ENCODE assay signal across 12 cellular contexts in the genomic region with DNA sequence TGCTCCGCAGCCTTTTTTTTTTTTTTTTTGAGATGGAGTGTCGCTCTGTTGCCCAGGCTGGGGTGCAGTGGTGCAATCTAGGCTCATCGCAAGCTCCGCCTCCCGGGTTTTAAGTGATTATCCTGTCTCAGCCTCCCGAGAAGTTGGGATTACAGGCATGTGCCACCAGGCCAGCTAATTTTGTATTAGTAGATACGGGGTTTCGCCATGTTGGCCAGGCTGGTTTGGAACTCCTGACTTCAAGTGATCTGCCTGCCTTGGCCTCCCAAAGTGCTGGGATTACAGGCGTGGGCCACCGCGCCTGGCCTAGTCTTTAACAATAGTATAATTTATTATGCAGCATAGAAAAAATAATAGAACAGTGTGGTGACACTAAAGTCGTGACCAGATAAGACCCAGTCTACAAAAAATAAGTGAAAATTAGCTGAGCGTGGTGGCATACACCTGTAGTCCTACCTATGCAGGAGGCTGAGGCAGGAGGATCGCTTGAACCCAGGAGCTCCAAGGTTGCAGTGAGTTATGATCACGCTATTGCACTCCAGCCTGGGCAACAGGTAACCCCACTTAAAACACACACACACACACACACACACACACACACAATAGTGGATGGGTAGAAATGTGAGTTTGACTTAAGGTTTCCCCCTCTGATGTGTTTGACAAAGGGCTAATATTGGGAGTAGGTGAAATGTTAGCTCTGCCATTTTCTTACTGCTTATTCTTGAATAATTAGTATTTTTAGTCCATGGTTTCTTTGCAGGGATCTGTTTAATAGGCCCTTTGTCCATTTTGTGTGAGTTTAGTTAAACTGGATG. TPM values are rescaled to one million over a fixed set of nuclear protein-coding genes. Genes with fewer than 3 reads are reported as not detected.
DNase-seq lines count a peak whose midpoint lies in the region; ATAC-seq and TF ChIP-seq lines count a peak whose summit lies in the region.
"Had no signal": no experiment of that assay in that cellular context is flagged by ENCODE, and none has a peak within 500 bp of the region (broad histone marks: within the 10 kb centered on the region; RNA-seq: fewer than 3 reads in every experiment).

No MANE protein-coding gene starts in this region.

- H3K27ac Mint-ChIP-seq in activated T-cell treated with anti-CD3 and anti-CD28 coated beads, Interleukin-2, amount 50 U/mL, for 72 hours = no peak overlapping the region
- peak overlapping the region; percentile 19 to 63 for H3K27ac Mint-ChIP-seq in stimulated activated naive CD8-positive, alpha-beta T cell treated with anti-CD3 and anti-CD28 coated beads, Interleukin-15, amount 100 ng/mL, for 72 hours

- H3K27me3 ChIP-seq in brain microvascular endothelial cell (replicated peaks) = no peaks in the 10 kb centered on the region
- H3K27me3 ChIP-seq: MG63 had no signal

- no peak for ATAC-seq in activated T-cell treated with anti-CD3 and anti-CD28 coated beads, Interleukin-2, amount 50 U/mL, for 72 hours (replicated peaks in 1 of 2)
- no peak for ATAC-seq in stimulated activated naive CD8-positive, alpha-beta T cell treated with anti-CD3 and anti-CD28 coated beads, Interleukin-15, amount 100 ng/mL, for 72 hours
- ATAC-seq in GM18498 (IDR thresholded peaks at IDR 0.05; ENCODE audit: unreplicated experiment) = no peak
- ATAC-seq: left ventricle myocardium superior had no signal

- in situ Hi-C loops in brain microvascular endothelial cell (cut with HindIII; ENCODE audit: low pct_ligation_motif_present, low sequenced_read_pairs) = no loop called here

- H3K4me3 ChIP-seq in brain microvascular endothelial cell (ENCODE audit: low read depth, low read length) = no peak overlapping the region
- H3K4me3 ChIP-seq: MG63 had no signal

- H3K9me3 Mint-ChIP-seq in activated T-cell treated with anti-CD3 and anti-CD28 coated beads, Interleukin-2, amount 50 U/mL, for 72 hours = peaks cover 0 to 2% of the 10 kb centered on the region in 2 donors
- H3K9me3 Mint-ChIP-seq in stimulated activated naive CD8-positive, alpha-beta T cell treated with anti-CD3 and anti-CD28 coated beads, Interleukin-15, amount 100 ng/mL, for 72 hours = peaks cover 0 to 14% of the 10 kb centered on the region in 2 donors

- peaks cover 78% of the 10 kb centered on the region for H3K4me1 Mint-ChIP-seq in activated T-cell treated with anti-CD3 and anti-CD28 coated beads, Interleukin-2, amount 50 U/mL, for 72 hours (ENCODE audit: low read depth)
- peaks cover 74% of the 10 kb centered on the region for H3K4me1 Mint-ChIP-seq in stimulated activated naive CD8-positive, alpha-beta T cell treated with anti-CD3 and anti-CD28 coated beads, Interleukin-15, amount 100 ng/mL, for 72 hours

- no peak for TF ChIP-seq CTCF in brain microvascular endothelial cell (IDR thresholded peaks at IDR 0.05; ENCODE audit: low read depth, low read length, missing control alignments)

- no peaks in the 10 kb centered on the region for H3K27me3 Mint-ChIP-seq in activated T-cell treated with anti-CD3 and anti-CD28 coated beads, Interleukin-2, amount 50 U/mL, for 72 hours (ENCODE audit: low read depth)
- no peaks in the 10 kb centered on the region for H3K27me3 Mint-ChIP-seq in stimulated activated naive CD8-positive, alpha-beta T cell treated with anti-CD3 and anti-CD28 coated beads, Interleukin-15, amount 100 ng/mL, for 72 hours

- peaks cover 36 to 50% of the 10 kb centered on the region in 2 donors for H3K36me3 Mint-ChIP-seq in activated T-cell treated with anti-CD3 and anti-CD28 coated beads, Interleukin-2, amount 50 U/mL, for 72 hours (ENCODE audit: insufficient read depth in 2 of 2)

- H3K36me3 ChIP-seq in brain microvascular endothelial cell (replicated peaks) = peaks cover 32% of the 10 kb centered on the region

- H3K27ac ChIP-seq in brain microvascular endothelial cell = no peak overlapping the region

- H3K4me3 Mint-ChIP-seq in activated T-cell treated with anti-CD3 and anti-CD28 coated beads, Interleukin-2, amount 50 U/mL, for 72 hours = peak overlapping the region; percentile 89 to 98
- peak overlapping the region; percentile 89 to 99 for H3K4me3 Mint-ChIP-seq in stimulated activated naive CD8-positive, alpha-beta T cell treated with anti-CD3 and anti-CD28 coated beads, Interleukin-15, amount 100 ng/mL, for 72 hours

- DNase-seq in activated T-cell treated with anti-CD3 and anti-CD28 coated beads, Interleukin-2, amount 50 U/mL, for 72 hours = no peak
- no peak for DNase-seq in activated T-cell treated with anti-CD3 and anti-CD28 coated beads for 4 hours
- DNase-seq in OCI-M1 (lab: John Stamatoyannopoulos, UW) = peak; percentile 96
- peak; percentile 18 for DNase-seq in brain microvascular endothelial cell
- peak in 1 of 2 donors; percentile 29 for DNase-seq in stimulated activated naive CD8-positive, alpha-beta T cell treated with anti-CD3 and anti-CD28 coated beads, Interleukin-15, amount 100 ng/mL, for 72 hours
- DNase-seq in GOT3 (lab: John Stamatoyannopoulos, UW) = no peak
- DNase-seq in EL = no peak
- DNase-seq: left ventricle myocardium superior, MG63, NCI-H524 treated with DMSO at 0.1 percent for 48 hours, nucleus accumbens had no signal

RNA-seq across cellular contexts. Expression of a gene that starts 6.5 kb away (rescaled TPM):
- 100 to 1,000 TPM; 334 to 429 TPM for total RNA-seq in activated T-cell treated with anti-CD3 and anti-CD28 coated beads, Interleukin-2, amount 50 U/mL, for 72 hours

Comparison
In these comparisons a context has a peak if more than half of its experiments do, and no peak if none do; other contexts are left out.
1. DNase-seq: peak in OCI-M1 (single experiment) and brain microvascular endothelial cell (single experiment); none in activated T-cell treated with anti-CD3 and anti-CD28 coated beads, Interleukin-2, amount 50 U/mL, for 72 hours (0 of 2), activated T-cell treated with anti-CD3 and anti-CD28 coated beads for 4 hours (single experiment), GOT3 (single experiment) and EL (single experiment).